Comparison of ENCODE assay signal across 2 cellular contexts in the genomic region with DNA sequence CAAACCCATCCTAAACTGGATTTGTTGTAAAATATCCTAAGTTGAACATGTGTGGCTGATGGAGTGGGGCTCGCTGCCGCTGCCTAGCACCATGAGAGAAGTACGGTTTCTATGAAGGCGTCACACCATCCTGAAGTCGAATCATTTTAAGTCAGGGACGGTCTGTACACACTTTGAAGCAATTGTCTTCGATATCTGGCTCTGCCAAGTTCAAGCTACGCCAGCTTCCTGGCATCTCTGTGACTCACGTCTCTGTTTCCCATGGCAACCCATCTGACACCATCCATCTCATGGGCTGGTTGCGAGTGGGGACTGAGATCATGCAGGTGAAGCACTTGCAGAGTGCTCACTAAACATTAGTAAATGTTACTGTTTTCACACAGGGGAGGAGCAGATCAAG.
TF ChIP-seq lines count a peak whose summit lies in the region.

No MANE protein-coding gene starts in this region.

TF ChIP-seq in SK-N-SH treated with all-trans-retinoic acid at 6 μM for 48 hours, 23 proteins besides CTCF, POLR2A, EP300 and RAD21 (continued from another document):
- TF ChIP-seq, protein P1, sequence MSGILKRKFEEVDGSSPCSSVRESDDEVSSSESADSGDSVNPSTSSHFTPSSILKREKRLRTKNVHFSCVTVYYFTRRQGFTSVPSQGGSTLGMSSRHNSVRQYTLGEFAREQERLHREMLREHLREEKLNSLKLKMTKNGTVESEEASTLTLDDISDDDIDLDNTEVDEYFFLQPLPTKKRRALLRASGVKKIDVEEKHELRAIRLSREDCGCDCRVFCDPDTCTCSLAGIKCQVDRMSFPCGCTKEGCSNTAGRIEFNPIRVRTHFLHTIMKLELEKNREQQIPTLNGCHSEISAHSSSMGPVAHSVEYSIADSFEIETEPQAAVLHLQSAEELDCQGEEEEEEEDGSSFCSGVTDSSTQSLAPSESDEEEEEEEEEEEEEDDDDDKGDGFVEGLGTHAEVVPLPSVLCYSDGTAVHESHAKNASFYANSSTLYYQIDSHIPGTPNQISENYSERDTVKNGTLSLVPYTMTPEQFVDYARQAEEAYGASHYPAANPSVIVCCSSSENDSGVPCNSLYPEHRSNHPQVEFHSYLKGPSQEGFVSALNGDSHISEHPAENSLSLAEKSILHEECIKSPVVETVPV (CRISPR knock-in tag; IDR thresholded peaks at IDR 0.05), result no peak
- TF ChIP-seq ZFP30 (CRISPR knock-in tag; IDR thresholded peaks at IDR 0.05) (no peak), ARNTL (CRISPR knock-in tag; IDR thresholded peaks at IDR 0.05; ENCODE audit: borderline replicate concordance, low read depth) (no peak), ZNF565 (CRISPR knock-in tag; conservative IDR thresholded peaks at IDR 0.05; ENCODE audit: low read depth) (no peak), ZC3H10 (CRISPR knock-in tag; IDR thresholded peaks at IDR 0.05) (no peak), BACH2 (CRISPR knock-in tag; IDR thresholded peaks at IDR 0.05; ENCODE audit: borderline replicate concordance) (no peak), PPARA (CRISPR knock-in tag; IDR thresholded peaks at IDR 0.05; ENCODE audit: borderline replicate concordance) (no peak), OSR1 (CRISPR knock-in tag; IDR thresholded peaks at IDR 0.05) (no peak), ZNF70 (CRISPR knock-in tag; IDR thresholded peaks at IDR 0.05) (no peak)
- TF ChIP-seq, protein P2, sequence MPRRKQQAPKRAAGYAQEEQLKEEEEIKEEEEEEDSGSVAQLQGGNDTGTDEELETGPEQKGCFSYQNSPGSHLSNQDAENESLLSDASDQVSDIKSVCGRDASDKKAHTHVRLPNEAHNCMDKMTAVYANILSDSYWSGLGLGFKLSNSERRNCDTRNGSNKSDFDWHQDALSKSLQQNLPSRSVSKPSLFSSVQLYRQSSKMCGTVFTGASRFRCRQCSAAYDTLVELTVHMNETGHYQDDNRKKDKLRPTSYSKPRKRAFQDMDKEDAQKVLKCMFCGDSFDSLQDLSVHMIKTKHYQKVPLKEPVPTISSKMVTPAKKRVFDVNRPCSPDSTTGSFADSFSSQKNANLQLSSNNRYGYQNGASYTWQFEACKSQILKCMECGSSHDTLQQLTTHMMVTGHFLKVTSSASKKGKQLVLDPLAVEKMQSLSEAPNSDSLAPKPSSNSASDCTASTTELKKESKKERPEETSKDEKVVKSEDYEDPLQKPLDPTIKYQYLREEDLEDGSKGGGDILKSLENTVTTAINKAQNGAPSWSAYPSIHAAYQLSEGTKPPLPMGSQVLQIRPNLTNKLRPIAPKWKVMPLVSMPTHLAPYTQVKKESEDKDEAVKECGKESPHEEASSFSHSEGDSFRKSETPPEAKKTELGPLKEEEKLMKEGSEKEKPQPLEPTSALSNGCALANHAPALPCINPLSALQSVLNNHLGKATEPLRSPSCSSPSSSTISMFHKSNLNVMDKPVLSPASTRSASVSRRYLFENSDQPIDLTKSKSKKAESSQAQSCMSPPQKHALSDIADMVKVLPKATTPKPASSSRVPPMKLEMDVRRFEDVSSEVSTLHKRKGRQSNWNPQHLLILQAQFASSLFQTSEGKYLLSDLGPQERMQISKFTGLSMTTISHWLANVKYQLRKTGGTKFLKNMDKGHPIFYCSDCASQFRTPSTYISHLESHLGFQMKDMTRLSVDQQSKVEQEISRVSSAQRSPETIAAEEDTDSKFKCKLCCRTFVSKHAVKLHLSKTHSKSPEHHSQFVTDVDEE (CRISPR knock-in tag; IDR thresholded peaks at IDR 0.05), result no peak
- TF ChIP-seq, protein P3, sequence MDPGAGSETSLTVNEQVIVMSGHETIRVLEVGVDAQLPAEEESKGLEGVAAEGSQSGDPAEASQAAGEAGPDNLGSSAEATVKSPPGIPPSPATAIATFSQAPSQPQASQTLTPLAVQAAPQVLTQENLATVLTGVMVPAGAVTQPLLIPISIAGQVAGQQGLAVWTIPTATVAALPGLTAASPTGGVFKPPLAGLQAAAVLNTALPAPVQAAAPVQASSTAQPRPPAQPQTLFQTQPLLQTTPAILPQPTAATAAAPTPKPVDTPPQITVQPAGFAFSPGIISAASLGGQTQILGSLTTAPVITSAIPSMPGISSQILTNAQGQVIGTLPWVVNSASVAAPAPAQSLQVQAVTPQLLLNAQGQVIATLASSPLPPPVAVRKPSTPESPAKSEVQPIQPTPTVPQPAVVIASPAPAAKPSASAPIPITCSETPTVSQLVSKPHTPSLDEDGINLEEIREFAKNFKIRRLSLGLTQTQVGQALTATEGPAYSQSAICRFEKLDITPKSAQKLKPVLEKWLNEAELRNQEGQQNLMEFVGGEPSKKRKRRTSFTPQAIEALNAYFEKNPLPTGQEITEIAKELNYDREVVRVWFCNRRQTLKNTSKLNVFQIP (CRISPR knock-in tag; IDR thresholded peaks at IDR 0.05; ENCODE audit: borderline replicate concordance, low read depth), result no peak

TF ChIP-seq in GM23338, 12 proteins besides CTCF, POLR2A, EP300 and RAD21 (continued from another document):
- TF ChIP-seq, protein P4, sequence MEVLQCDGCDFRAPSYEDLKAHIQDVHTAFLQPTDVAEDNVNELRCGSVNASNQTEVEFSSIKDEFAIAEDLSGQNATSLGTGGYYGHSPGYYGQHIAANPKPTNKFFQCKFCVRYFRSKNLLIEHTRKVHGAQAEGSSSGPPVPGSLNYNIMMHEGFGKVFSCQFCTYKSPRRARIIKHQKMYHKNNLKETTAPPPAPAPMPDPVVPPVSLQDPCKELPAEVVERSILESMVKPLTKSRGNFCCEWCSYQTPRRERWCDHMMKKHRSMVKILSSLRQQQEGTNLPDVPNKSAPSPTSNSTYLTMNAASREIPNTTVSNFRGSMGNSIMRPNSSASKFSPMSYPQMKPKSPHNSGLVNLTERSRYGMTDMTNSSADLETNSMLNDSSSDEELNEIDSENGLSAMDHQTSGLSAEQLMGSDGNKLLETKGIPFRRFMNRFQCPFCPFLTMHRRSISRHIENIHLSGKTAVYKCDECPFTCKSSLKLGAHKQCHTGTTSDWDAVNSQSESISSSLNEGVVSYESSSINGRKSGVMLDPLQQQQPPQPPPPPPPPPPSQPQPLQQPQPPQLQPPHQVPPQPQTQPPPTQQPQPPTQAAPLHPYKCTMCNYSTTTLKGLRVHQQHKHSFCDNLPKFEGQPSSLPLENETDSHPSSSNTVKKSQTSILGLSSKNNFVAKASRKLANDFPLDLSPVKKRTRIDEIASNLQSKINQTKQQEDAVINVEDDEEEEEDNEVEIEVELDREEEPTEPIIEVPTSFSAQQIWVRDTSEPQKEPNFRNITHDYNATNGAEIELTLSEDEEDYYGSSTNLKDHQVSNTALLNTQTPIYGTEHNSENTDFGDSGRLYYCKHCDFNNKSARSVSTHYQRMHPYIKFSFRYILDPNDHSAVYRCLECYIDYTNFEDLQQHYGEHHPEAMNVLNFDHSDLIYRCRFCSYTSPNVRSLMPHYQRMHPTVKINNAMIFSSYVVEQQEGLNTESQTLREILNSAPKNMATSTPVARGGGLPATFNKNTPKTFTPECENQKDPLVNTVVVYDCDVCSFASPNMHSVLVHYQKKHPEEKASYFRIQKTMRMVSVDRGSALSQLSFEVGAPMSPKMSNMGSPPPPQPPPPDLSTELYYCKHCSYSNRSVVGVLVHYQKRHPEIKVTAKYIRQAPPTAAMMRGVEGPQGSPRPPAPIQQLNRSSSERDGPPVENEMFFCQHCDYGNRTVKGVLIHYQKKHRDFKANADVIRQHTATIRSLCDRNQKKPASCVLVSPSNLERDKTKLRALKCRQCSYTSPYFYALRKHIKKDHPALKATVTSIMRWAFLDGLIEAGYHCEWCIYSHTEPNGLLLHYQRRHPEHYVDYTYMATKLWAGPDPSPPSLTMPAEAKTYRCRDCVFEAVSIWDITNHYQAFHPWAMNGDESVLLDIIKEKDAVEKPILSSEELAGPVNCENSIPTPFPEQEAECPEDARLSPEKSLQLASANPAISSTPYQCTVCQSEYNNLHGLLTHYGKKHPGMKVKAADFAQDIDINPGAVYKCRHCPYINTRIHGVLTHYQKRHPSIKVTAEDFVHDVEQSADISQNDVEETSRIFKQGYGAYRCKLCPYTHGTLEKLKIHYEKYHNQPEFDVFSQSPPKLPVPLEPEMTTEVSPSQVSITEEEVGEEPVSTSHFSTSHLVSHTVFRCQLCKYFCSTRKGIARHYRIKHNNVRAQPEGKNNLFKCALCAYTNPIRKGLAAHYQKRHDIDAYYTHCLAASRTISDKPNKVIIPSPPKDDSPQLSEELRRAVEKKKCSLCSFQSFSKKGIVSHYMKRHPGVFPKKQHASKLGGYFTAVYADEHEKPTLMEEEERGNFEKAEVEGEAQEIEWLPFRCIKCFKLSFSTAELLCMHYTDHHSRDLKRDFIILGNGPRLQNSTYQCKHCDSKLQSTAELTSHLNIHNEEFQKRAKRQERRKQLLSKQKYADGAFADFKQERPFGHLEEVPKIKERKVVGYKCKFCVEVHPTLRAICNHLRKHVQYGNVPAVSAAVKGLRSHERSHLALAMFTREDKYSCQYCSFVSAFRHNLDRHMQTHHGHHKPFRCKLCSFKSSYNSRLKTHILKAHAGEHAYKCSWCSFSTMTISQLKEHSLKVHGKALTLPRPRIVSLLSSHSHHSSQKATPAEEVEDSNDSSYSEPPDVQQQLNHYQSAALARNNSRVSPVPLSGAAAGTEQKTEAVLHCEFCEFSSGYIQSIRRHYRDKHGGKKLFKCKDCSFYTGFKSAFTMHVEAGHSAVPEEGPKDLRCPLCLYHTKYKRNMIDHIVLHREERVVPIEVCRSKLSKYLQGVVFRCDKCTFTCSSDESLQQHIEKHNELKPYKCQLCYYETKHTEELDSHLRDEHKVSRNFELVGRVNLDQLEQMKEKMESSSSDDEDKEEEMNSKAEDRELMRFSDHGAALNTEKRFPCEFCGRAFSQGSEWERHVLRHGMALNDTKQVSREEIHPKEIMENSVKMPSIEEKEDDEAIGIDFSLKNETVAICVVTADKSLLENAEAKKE (CRISPR knock-in tag; IDR thresholded peaks at IDR 0.05), result no peak
- TF ChIP-seq, protein P5, sequence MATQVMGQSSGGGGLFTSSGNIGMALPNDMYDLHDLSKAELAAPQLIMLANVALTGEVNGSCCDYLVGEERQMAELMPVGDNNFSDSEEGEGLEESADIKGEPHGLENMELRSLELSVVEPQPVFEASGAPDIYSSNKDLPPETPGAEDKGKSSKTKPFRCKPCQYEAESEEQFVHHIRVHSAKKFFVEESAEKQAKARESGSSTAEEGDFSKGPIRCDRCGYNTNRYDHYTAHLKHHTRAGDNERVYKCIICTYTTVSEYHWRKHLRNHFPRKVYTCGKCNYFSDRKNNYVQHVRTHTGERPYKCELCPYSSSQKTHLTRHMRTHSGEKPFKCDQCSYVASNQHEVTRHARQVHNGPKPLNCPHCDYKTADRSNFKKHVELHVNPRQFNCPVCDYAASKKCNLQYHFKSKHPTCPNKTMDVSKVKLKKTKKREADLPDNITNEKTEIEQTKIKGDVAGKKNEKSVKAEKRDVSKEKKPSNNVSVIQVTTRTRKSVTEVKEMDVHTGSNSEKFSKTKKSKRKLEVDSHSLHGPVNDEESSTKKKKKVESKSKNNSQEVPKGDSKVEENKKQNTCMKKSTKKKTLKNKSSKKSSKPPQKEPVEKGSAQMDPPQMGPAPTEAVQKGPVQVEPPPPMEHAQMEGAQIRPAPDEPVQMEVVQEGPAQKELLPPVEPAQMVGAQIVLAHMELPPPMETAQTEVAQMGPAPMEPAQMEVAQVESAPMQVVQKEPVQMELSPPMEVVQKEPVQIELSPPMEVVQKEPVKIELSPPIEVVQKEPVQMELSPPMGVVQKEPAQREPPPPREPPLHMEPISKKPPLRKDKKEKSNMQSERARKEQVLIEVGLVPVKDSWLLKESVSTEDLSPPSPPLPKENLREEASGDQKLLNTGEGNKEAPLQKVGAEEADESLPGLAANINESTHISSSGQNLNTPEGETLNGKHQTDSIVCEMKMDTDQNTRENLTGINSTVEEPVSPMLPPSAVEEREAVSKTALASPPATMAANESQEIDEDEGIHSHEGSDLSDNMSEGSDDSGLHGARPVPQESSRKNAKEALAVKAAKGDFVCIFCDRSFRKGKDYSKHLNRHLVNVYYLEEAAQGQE (IDR thresholded peaks at IDR 0.05; ENCODE audit: unreplicated experiment), result no peak
- TF ChIP-seq EZH2 (IDR thresholded peaks at IDR 0.05; ENCODE audit: low read depth, unreplicated experiment) (no peak), JUNB (IDR thresholded peaks at IDR 0.05; ENCODE audit: unreplicated experiment) (no peak), NANOG (IDR thresholded peaks at IDR 0.05; ENCODE audit: borderline replicate concordance) (no peak), POLR2AphosphoS5 (IDR thresholded peaks at IDR 0.05; ENCODE audit: low read depth) (no peak), STAT1 (IDR thresholded peaks at IDR 0.05; ENCODE audit: unreplicated experiment) (no peak)
- TF ChIP-seq, protein P6, sequence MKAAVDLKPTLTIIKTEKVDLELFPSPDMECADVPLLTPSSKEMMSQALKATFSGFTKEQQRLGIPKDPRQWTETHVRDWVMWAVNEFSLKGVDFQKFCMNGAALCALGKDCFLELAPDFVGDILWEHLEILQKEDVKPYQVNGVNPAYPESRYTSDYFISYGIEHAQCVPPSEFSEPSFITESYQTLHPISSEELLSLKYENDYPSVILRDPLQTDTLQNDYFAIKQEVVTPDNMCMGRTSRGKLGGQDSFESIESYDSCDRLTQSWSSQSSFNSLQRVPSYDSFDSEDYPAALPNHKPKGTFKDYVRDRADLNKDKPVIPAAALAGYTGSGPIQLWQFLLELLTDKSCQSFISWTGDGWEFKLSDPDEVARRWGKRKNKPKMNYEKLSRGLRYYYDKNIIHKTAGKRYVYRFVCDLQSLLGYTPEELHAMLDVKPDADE (IDR thresholded peaks at IDR 0.05), result no peak
